ENCODE assay signal across 1 cellular context in genomic region chr7:29806793-29807178, GRCh38.
TF ChIP-seq lines count a peak whose summit lies in the region.

No MANE protein-coding gene starts in this region.

TF ChIP-seq in SK-N-SH treated with all-trans-retinoic acid at 6 μM for 48 hours, 23 proteins besides CTCF, POLR2A, EP300 and RAD21 (continued from another document):
- TF ChIP-seq CSRNP3 (CRISPR knock-in tag; IDR thresholded peaks at IDR 0.05), result no peak
- TF ChIP-seq ZNF8 (CRISPR knock-in tag; IDR thresholded peaks at IDR 0.05), result no peak
